Comparison of ENCODE assay signal across 8 cellular contexts in genomic region chr15:48541659-48542334, GRCh38.
DNase-seq lines count a peak whose midpoint lies in the region; ATAC-seq and TF ChIP-seq lines count a peak whose summit lies in the region.

No MANE protein-coding gene starts in this region.

- no peak overlapping the region for H3K27ac Mint-ChIP-seq in CD4-positive, alpha-beta T cell

- DNase-seq in AG10803 (ENCODE audit: low read depth) = peak; percentile 91
- peak; percentile 64 for DNase-seq in HS-5 (ENCODE audit: low read depth)
- peak; percentile 93 for DNase-seq in fibroblast of the aortic adventitia (ENCODE audit: low read depth)
- no peak for DNase-seq in CD4-positive, alpha-beta T cell
- DNase-seq in cerebellar nuclear complex (lab: John Stamatoyannopoulos, UW) = no peak
- DNase-seq in HuH-7.5 (ENCODE audit: low spot score) = no peak
- no peak for DNase-seq in GDM1 (lab: John Stamatoyannopoulos, UW)

- H3K27me3 ChIP-seq in CD4-positive, alpha-beta T cell (ENCODE audit: control insufficient read depth, insufficient read depth, low read length) = no peaks in the 10 kb centered on the region

- ATAC-seq in GM21390 (IDR thresholded peaks at IDR 0.05; ENCODE audit: unreplicated experiment) = peak; percentile 96
- ATAC-seq in CD4-positive, alpha-beta T cell (ENCODE audit: poor library complexity) = no peak

- no peaks in the 10 kb centered on the region for H3K9me3 ChIP-seq in CD4-positive, alpha-beta T cell (ENCODE audit: control insufficient read depth, low read length)

- no peak overlapping the region for H3K27ac ChIP-seq in CD4-positive, alpha-beta T cell (ENCODE audit: low read depth, low read length)

- TF ChIP-seq CTCF in AG10803 (conservative IDR thresholded peaks at IDR 0.05; ENCODE audit: low read length) = no peak
- no peak for TF ChIP-seq CTCF in fibroblast of the aortic adventitia (IDR thresholded peaks at IDR 0.05; ENCODE audit: insufficient read depth, low read length)
- no peak for TF ChIP-seq CTCF in CD4-positive, alpha-beta T cell (IDR thresholded peaks at IDR 0.05)

- H3K4me3 Mint-ChIP-seq in CD4-positive, alpha-beta T cell = no peak overlapping the region

- H3K27me3 Mint-ChIP-seq in CD4-positive, alpha-beta T cell = no peaks in the 10 kb centered on the region

- no peaks in the 10 kb centered on the region for H3K9me3 Mint-ChIP-seq in CD4-positive, alpha-beta T cell

- intact Hi-C loops in CD4-positive, alpha-beta T cell (cut with DNase I, micrococcal nuclease) = no loop called here

- no peaks in the 10 kb centered on the region for H3K4me1 Mint-ChIP-seq in CD4-positive, alpha-beta T cell (ENCODE audit: low read depth)

- H3K36me3 Mint-ChIP-seq in CD4-positive, alpha-beta T cell (ENCODE audit: low read depth) = no peaks in the 10 kb centered on the region

- H3K4me3 ChIP-seq in AG10803 (ENCODE audit: low read length) (peak overlapping the region; percentile 48), fibroblast of the aortic adventitia (ENCODE audit: low read depth, low read length) (peak overlapping the region; percentile 54)

- POLR2A ChIA-PET in CD4-positive, alpha-beta T cell (lab: Charles Lee) = no interaction called here

- CTCF ChIA-PET in CD4-positive, alpha-beta T cell (lab: Charles Lee) = no interaction called here

Comparison
In these comparisons a context has a peak if more than half of its experiments do, and no peak if none do; other contexts are left out.
1. DNase-seq: peak in AG10803 (single experiment), HS-5 (single experiment) and fibroblast of the aortic adventitia (single experiment); none in CD4-positive, alpha-beta T cell (0 of 10), cerebellar nuclear complex (0 of 2), HuH-7.5 (single experiment) and GDM1 (single experiment).